ENCODE assay signal across 1 cellular context in the genomic region with DNA sequence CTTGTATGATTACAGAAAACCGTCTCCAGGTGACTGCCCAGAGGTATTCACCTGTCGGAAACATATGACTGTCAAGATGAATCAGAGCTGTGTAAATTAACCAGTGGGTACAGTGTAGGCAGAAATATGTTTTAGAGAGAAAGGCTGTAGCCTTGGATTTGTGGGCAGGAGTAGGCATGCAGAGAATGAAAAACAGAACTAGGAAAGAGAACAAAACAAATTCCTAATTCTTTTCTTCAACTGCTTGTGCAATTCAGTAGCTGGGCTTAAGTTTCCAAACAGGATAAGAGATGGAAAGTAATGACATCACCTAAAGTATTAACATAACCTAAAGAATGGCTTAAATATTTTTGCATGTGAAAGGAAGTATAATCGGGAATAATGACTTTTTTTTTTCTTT.
TF ChIP-seq lines count a peak whose summit lies in the region.

No MANE protein-coding gene starts in this region.

TF ChIP-seq in HepG2, 621 proteins besides CTCF, POLR2A, EP300 and RAD21:
- TF ChIP-seq ATF7 (IDR thresholded peaks at IDR 0.05), result peak; percentile 63; the same call in 1 of the 2 replicates
- no peak for TF ChIP-seq ATF7 (CRISPR knock-in tag; IDR thresholded peaks at IDR 0.05)
- TF ChIP-seq HOXD1 (CRISPR knock-in tag; IDR thresholded peaks at IDR 0.05), result no peak
- TF ChIP-seq DPF2 (CRISPR knock-in tag; IDR thresholded peaks at IDR 0.05; ENCODE audit: borderline replicate concordance, low read depth), result no peak
- no peak for TF ChIP-seq ZNF567 (CRISPR knock-in tag; IDR thresholded peaks at IDR 0.05; ENCODE audit: borderline replicate concordance)
